In the genomic region with DNA sequence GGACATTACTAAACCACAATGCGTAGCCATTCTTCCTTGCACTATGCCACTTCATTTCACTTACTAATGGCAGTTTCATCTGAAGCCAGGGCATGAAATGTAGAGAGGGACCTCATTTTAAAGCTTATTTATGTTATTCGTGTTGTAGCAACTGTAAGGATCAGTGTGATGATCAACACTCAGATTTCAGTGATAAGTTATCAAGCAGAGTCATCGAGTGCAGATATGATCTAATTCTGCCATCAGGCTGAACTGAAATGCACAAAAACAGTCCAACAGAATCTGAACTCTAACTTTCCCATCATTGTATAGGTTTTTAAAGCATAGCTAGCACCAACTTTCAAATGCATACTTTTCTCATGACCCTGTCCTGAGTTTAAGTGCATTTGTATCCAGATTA, we compare ENCODE assay signal across 1 cellular context.
TF ChIP-seq lines count a peak whose summit lies in the region.

No MANE protein-coding gene starts in this region.

TF ChIP-seq in K562, 482 proteins besides CTCF, POLR2A, EP300 and RAD21 (continued from another document):
- TF ChIP-seq TARDBP (IDR thresholded peaks at IDR 0.05) (no peak), KDM4B (IDR thresholded peaks at IDR 0.05; ENCODE audit: borderline replicate concordance in 2 of 2, low read depth in 1 of 2) (no peak), FOXJ2 (tag; IDR thresholded peaks at IDR 0.05) (0 out of 2 replicates have a peak, but pooled peaks have one; percentile 45), POLR2AphosphoS5 (IDR thresholded peaks at IDR 0.05; ENCODE audit: control insufficient read depth, insufficient read depth, low read depth, low read length) (no peak), MLX (CRISPR knock-in tag; conservative IDR thresholded peaks at IDR 0.05) (no peak), MTA1 (IDR thresholded peaks at IDR 0.05; ENCODE audit: borderline replicate concordance) (no peak), SLC30A9 (CRISPR knock-in tag; IDR thresholded peaks at IDR 0.05) (no peak), ETV1 (tag; conservative IDR thresholded peaks at IDR 0.05; ENCODE audit: low read depth) (no peak), PATZ1 (CRISPR knock-in tag; IDR thresholded peaks at IDR 0.05; ENCODE audit: borderline replicate concordance) (no peak), FOXM1 (IDR thresholded peaks at IDR 0.05; ENCODE audit: low read depth) (no peak), FOXM1 (CRISPR knock-in tag; IDR thresholded peaks at IDR 0.05; ENCODE audit: low read depth) (no peak), ARID3B (CRISPR knock-in tag; IDR thresholded peaks at IDR 0.05; ENCODE audit: borderline replicate concordance) (no peak), DPF2 (IDR thresholded peaks at IDR 0.05) (0 out of 2 replicates have a peak, but pooled peaks have one; percentile 29), NELFE (IDR thresholded peaks at IDR 0.05; ENCODE audit: insufficient read depth, insufficient read length) (no peak), ZC3H8 (IDR thresholded peaks at IDR 0.05) (no peak)
- TF ChIP-seq, protein P1, sequence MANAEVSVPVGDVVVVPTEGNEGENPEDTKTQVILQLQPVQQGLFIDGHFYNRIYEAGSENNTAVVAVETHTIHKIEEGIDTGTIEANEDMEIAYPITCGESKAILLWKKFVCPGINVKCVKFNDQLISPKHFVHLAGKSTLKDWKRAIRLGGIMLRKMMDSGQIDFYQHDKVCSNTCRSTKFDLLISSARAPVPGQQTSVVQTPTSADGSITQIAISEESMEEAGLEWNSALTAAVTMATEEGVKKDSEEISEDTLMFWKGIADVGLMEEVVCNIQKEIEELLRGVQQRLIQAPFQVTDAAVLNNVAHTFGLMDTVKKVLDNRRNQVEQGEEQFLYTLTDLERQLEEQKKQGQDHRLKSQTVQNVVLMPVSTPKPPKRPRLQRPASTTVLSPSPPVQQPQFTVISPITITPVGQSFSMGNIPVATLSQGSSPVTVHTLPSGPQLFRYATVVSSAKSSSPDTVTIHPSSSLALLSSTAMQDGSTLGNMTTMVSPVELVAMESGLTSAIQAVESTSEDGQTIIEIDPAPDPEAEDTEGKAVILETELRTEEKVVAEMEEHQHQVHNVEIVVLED (CRISPR knock-in tag; IDR thresholded peaks at IDR 0.05): no peak
- TF ChIP-seq, protein P2, sequence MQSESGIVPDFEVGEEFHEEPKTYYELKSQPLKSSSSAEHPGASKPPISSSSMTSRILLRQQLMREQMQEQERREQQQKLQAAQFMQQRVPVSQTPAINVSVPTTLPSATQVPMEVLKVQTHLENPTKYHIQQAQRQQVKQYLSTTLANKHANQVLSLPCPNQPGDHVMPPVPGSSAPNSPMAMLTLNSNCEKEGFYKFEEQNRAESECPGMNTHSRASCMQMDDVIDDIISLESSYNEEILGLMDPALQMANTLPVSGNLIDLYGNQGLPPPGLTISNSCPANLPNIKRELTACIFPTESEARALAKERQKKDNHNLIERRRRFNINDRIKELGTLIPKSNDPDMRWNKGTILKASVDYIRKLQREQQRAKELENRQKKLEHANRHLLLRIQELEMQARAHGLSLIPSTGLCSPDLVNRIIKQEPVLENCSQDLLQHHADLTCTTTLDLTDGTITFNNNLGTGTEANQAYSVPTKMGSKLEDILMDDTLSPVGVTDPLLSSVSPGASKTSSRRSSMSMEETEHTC (IDR thresholded peaks at IDR 0.05): no peak
